Comparison of ENCODE assay signal across 1 cellular context in the genomic region with DNA sequence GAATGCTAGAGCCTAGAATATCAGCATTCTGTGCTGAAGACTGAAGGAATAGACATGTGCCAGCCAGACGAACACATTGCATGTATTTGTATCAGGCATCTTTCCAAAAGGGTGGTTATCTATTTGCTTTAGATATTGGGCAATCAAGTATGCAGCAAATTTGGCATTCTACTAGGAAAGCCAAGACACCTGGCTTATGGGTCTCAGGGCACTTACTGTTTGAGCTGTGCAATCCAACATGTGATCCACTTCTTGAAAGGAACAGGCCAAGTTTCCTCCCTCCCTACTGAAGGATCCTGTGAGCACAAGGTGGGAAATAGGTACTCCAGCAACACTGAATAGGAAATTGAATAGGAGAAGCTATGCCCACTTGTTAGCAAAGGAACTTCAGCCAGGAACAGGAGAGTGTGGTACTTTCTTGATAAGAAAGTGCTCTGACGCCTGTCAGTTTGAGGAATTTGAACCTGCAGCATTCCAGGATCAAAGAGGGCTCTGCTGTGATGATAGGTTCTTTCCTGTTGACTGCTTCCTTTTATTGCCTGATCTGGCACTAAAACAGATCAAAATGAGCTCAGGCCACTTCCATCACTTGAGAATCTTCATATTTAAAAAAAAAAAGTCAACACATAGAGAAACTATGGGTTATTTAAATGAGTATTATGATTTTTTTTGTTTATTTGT.
TF ChIP-seq lines count a peak whose summit lies in the region.

No MANE protein-coding gene starts in this region.

TF ChIP-seq in IMR-90, 13 proteins besides CTCF, POLR2A, EP300 and RAD21:
- TF ChIP-seq CHD1 (IDR thresholded peaks at IDR 0.05; ENCODE audit: low read depth, low read length) = no peak
- TF ChIP-seq CEBPB (IDR thresholded peaks at IDR 0.05; ENCODE audit: low read depth, low read length) = peak; percentile 12; the same call in 1 of the 2 replicates
